Comparison of ENCODE assay signal across 1 cellular context in genomic region chr22:49944399-49944891, GRCh38.
TF ChIP-seq lines count a peak whose summit lies in the region.

No MANE protein-coding gene starts in this region.

TF ChIP-seq in HepG2, 621 proteins besides CTCF, POLR2A, EP300 and RAD21 (continues in another document):
- TF ChIP-seq, protein P1, sequence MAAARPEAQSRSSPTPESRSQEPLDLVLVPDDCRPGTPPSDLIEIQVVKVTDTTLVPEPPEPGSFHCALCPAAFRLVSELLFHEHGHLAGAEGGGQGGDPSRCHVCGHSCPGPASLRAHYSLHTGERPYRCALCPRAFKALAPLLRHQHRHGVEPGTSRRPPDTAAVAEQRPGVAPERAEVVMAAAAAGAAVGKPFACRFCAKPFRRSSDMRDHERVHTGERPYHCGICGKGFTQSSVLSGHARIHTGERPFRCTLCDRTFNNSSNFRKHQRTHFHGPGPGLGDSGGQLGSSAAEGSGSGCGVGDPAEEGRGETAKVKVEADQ (CRISPR knock-in tag; IDR thresholded peaks at IDR 0.05; ENCODE audit: borderline replicate concordance) = no peak
- TF ChIP-seq, protein P2, sequence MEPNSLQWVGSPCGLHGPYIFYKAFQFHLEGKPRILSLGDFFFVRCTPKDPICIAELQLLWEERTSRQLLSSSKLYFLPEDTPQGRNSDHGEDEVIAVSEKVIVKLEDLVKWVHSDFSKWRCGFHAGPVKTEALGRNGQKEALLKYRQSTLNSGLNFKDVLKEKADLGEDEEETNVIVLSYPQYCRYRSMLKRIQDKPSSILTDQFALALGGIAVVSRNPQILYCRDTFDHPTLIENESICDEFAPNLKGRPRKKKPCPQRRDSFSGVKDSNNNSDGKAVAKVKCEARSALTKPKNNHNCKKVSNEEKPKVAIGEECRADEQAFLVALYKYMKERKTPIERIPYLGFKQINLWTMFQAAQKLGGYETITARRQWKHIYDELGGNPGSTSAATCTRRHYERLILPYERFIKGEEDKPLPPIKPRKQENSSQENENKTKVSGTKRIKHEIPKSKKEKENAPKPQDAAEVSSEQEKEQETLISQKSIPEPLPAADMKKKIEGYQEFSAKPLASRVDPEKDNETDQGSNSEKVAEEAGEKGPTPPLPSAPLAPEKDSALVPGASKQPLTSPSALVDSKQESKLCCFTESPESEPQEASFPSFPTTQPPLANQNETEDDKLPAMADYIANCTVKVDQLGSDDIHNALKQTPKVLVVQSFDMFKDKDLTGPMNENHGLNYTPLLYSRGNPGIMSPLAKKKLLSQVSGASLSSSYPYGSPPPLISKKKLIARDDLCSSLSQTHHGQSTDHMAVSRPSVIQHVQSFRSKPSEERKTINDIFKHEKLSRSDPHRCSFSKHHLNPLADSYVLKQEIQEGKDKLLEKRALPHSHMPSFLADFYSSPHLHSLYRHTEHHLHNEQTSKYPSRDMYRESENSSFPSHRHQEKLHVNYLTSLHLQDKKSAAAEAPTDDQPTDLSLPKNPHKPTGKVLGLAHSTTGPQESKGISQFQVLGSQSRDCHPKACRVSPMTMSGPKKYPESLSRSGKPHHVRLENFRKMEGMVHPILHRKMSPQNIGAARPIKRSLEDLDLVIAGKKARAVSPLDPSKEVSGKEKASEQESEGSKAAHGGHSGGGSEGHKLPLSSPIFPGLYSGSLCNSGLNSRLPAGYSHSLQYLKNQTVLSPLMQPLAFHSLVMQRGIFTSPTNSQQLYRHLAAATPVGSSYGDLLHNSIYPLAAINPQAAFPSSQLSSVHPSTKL (CRISPR knock-in tag; IDR thresholded peaks at IDR 0.05) = no peak
- TF ChIP-seq ERF (CRISPR knock-in tag; IDR thresholded peaks at IDR 0.05) (no peak), ZNF570 (CRISPR knock-in tag; IDR thresholded peaks at IDR 0.05; ENCODE audit: borderline replicate concordance) (no peak), HNF4A (CRISPR knock-in tag; IDR thresholded peaks at IDR 0.05) (no peak), HNRNPL (IDR thresholded peaks at IDR 0.05; ENCODE audit: low read depth, low read length) (peak; percentile 84), ZNF549 (CRISPR knock-in tag; IDR thresholded peaks at IDR 0.05) (no peak), CHCHD3 (CRISPR knock-in tag; IDR thresholded peaks at IDR 0.05) (no peak), HMGXB4 (CRISPR knock-in tag; IDR thresholded peaks at IDR 0.05; ENCODE audit: borderline replicate concordance in 1 of 2, low read depth in 1 of 2) (peak in 1 of 2 experiments; percentile 37; a peak in 2 of 4 replicates), ZFP91 (CRISPR knock-in tag; IDR thresholded peaks at IDR 0.05; ENCODE audit: borderline replicate concordance) (peak; percentile 23; the same call in 1 of the 2 replicates), MYNN (CRISPR knock-in tag; IDR thresholded peaks at IDR 0.05; ENCODE audit: low read depth) (no peak), GABPB1 (CRISPR knock-in tag; IDR thresholded peaks at IDR 0.05) (peak; percentile 3; the same call in 1 of the 2 replicates), LCORL (IDR thresholded peaks at IDR 0.05) (no peak), LCORL (CRISPR knock-in tag; IDR thresholded peaks at IDR 0.05) (peak; percentile 20; the same call in 1 of the 2 replicates), BRF2 (CRISPR knock-in tag; IDR thresholded peaks at IDR 0.05) (no peak), NFYC (CRISPR knock-in tag; IDR thresholded peaks at IDR 0.05) (no peak), HOXA3 (CRISPR knock-in tag; IDR thresholded peaks at IDR 0.05) (peak; percentile 34; the same call in 1 of the 2 replicates), ZNF782 (CRISPR knock-in tag; IDR thresholded peaks at IDR 0.05; ENCODE audit: borderline replicate concordance) (no peak), ARNTL (CRISPR knock-in tag; IDR thresholded peaks at IDR 0.05) (no peak), TCF7 (IDR thresholded peaks at IDR 0.05; ENCODE audit: low read depth) (no peak), NCOA1 (CRISPR knock-in tag; IDR thresholded peaks at IDR 0.05) (no peak), SPEN (CRISPR knock-in tag; IDR thresholded peaks at IDR 0.05; ENCODE audit: low read depth) (peak; percentile 62; the same call in 1 of the 2 replicates), ZNF432 (CRISPR knock-in tag; IDR thresholded peaks at IDR 0.05; ENCODE audit: borderline replicate concordance) (no peak), TBX2 (CRISPR knock-in tag; IDR thresholded peaks at IDR 0.05; ENCODE audit: borderline replicate concordance) (peak; percentile 31; the same call in 1 of the 2 replicates), POLR2AphosphoS2 (IDR thresholded peaks at IDR 0.05; ENCODE audit: low read depth, low read length) (no peak), ZGPAT (CRISPR knock-in tag; IDR thresholded peaks at IDR 0.05) (no peak), MAFG (CRISPR knock-in tag; IDR thresholded peaks at IDR 0.05) (no peak), ZNF121 (CRISPR knock-in tag; IDR thresholded peaks at IDR 0.05) (no peak), ZSCAN9 (CRISPR knock-in tag; IDR thresholded peaks at IDR 0.05; ENCODE audit: borderline replicate concordance) (no peak), E2F5 (CRISPR knock-in tag; conservative IDR thresholded peaks at IDR 0.05) (no peak), ZNF44 (CRISPR knock-in tag; IDR thresholded peaks at IDR 0.05) (no peak), IRX3 (CRISPR knock-in tag; IDR thresholded peaks at IDR 0.05; ENCODE audit: borderline replicate concordance, low read depth) (no peak), SIN3B (IDR thresholded peaks at IDR 0.05; ENCODE audit: low read length) (no peak), MTA1 (CRISPR knock-in tag; IDR thresholded peaks at IDR 0.05; ENCODE audit: borderline replicate concordance) (peak; percentile 15; the same call in 1 of the 2 replicates), IKZF4 (CRISPR knock-in tag; IDR thresholded peaks at IDR 0.05; ENCODE audit: borderline replicate concordance, low read depth, not compliant biosample characterization) (no peak)
- TF ChIP-seq, protein P3, sequence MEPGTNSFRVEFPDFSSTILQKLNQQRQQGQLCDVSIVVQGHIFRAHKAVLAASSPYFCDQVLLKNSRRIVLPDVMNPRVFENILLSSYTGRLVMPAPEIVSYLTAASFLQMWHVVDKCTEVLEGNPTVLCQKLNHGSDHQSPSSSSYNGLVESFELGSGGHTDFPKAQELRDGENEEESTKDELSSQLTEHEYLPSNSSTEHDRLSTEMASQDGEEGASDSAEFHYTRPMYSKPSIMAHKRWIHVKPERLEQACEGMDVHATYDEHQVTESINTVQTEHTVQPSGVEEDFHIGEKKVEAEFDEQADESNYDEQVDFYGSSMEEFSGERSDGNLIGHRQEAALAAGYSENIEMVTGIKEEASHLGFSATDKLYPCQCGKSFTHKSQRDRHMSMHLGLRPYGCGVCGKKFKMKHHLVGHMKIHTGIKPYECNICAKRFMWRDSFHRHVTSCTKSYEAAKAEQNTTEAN (CRISPR knock-in tag; conservative IDR thresholded peaks at IDR 0.05) = peak; percentile 20; the same call in 1 of the 2 replicates
- TF ChIP-seq, protein P4, sequence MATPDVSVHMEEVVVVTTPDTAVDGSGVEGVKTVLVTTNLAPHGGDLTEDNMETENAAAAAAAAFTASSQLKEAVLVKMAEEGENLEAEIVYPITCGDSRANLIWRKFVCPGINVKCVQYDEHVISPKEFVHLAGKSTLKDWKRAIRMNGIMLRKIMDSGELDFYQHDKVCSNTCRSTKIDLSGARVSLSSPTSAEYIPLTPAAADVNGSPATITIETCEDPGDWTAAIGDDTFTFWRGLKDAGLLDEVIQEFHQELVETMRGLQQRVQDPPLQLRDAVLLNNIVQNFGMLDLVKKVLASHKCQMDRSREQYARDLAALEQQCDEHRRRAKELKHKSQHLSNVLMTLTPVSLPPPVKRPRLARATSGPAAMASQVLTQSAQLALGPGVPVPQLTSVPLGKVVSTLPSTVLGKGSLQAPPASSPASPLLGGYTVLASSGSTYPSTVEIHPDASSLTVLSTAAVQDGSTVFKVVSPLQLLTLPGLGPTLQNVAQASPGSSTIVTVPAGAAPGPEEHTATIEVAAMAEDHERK (CRISPR knock-in tag; IDR thresholded peaks at IDR 0.05; ENCODE audit: low read depth) = no peak
- TF ChIP-seq, protein P5, sequence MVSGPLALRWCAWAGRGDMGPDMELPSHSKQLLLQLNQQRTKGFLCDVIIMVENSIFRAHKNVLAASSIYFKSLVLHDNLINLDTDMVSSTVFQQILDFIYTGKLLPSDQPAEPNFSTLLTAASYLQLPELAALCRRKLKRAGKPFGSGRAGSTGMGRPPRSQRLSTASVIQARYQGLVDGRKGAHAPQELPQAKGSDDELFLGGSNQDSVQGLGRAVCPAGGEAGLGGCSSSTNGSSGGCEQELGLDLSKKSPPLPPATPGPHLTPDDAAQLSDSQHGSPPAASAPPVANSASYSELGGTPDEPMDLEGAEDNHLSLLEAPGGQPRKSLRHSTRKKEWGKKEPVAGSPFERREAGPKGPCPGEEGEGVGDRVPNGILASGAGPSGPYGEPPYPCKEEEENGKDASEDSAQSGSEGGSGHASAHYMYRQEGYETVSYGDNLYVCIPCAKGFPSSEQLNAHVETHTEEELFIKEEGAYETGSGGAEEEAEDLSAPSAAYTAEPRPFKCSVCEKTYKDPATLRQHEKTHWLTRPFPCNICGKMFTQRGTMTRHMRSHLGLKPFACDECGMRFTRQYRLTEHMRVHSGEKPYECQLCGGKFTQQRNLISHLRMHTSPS (CRISPR knock-in tag; IDR thresholded peaks at IDR 0.05; ENCODE audit: low read depth) = peak; percentile 62; the same call in 1 of the 2 replicates
- TF ChIP-seq, protein P6, sequence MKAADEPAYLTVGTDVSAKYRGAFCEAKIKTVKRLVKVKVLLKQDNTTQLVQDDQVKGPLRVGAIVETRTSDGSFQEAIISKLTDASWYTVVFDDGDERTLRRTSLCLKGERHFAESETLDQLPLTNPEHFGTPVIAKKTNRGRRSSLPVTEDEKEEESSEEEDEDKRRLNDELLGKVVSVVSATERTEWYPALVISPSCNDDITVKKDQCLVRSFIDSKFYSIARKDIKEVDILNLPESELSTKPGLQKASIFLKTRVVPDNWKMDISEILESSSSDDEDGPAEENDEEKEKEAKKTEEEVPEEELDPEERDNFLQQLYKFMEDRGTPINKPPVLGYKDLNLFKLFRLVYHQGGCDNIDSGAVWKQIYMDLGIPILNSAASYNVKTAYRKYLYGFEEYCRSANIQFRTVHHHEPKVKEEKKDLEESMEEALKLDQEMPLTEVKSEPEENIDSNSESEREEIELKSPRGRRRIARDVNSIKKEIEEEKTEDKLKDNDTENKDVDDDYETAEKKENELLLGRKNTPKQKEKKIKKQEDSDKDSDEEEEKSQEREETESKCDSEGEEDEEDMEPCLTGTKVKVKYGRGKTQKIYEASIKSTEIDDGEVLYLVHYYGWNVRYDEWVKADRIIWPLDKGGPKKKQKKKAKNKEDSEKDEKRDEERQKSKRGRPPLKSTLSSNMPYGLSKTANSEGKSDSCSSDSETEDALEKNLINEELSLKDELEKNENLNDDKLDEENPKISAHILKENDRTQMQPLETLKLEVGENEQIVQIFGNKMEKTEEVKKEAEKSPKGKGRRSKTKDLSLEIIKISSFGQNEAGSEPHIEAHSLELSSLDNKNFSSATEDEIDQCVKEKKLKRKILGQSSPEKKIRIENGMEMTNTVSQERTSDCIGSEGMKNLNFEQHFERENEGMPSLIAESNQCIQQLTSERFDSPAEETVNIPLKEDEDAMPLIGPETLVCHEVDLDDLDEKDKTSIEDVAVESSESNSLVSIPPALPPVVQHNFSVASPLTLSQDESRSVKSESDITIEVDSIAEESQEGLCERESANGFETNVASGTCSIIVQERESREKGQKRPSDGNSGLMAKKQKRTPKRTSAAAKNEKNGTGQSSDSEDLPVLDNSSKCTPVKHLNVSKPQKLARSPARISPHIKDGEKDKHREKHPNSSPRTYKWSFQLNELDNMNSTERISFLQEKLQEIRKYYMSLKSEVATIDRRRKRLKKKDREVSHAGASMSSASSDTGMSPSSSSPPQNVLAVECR (CRISPR knock-in tag; IDR thresholded peaks at IDR 0.05; ENCODE audit: borderline replicate concordance) = peak; percentile 41; the same call in 1 of the 2 replicates
